ENCODE assay signal across 1 cellular context in the genomic region with DNA sequence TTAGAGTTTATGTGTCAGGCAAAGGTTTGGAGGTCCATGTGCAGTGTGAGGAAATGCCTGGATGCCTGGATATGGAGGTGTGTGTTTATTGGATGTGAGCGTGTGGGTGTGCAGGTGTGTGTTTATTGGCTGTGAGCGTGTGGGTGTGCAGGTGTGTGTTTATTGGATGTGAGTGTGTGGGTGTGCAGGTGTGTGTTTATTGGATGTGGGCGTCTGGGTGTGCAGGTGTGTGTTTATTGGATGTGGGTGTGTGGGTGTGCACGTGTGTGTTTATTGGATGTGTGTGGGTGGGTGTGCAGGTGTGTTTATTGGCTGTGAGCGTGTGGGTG.
TF ChIP-seq lines count a peak whose summit lies in the region.

No MANE protein-coding gene starts in this region.

TF ChIP-seq in HEK293, 187 proteins besides CTCF, POLR2A, EP300 and RAD21:
- TF ChIP-seq EGR2 (tag by site-specific recombination; IDR thresholded peaks at IDR 0.05; ENCODE audit: low read depth), result peak; percentile 85
- peak; percentile 88 for TF ChIP-seq ZFHX2 (tag by site-specific recombination; conservative IDR thresholded peaks at IDR 0.05)
